In genomic region chr1:22420456-22421053, GRCh38 we compare ENCODE assay signal across 8 cellular contexts. TPM values are rescaled to one million over a fixed set of nuclear protein-coding genes. Genes with fewer than 3 reads are reported as not detected.
DNase-seq lines count a peak whose midpoint lies in the region; ATAC-seq and TF ChIP-seq lines count a peak whose summit lies in the region.

No MANE protein-coding gene starts in this region.

- peak; percentile 41 for DNase-seq in DMS153 (lab: John Stamatoyannopoulos, UW)
- peak; percentile 64 for DNase-seq in LHCN-M2 (ENCODE audit: low read depth)
- peak; percentile 85 for DNase-seq in PC-3
- DNase-seq in foreskin melanocyte, result peak; percentile 65
- DNase-seq in occipital lobe (lab: John Stamatoyannopoulos, UW), result peak; percentile 18
- peak; percentile 86 for DNase-seq in type B pancreatic cell (ENCODE audit: extremely low spot score, unreplicated experiment)

- H3K27me3 Mint-ChIP-seq in activated T-helper 17 cell treated with anti-CD3 and anti-CD28 coated beads, Interleukin-2, amount 50 U/mL, for 72 hours, result peaks cover 27% of the 10 kb centered on the region
- peaks cover 9% of the 10 kb centered on the region for H3K27me3 Mint-ChIP-seq in type B pancreatic cell

- no peak overlapping the region for H3K4me3 Mint-ChIP-seq in activated T-helper 17 cell treated with anti-CD3 and anti-CD28 coated beads, Interleukin-2, amount 50 U/mL, for 72 hours
- no peak overlapping the region for H3K4me3 Mint-ChIP-seq in type B pancreatic cell

- ATAC-seq in PC-3 (peak; percentile 96), HG03432 (IDR thresholded peaks at IDR 0.05; ENCODE audit: unreplicated experiment) (no peak)
- ATAC-seq in activated T-helper 17 cell treated with anti-CD3 and anti-CD28 coated beads, Interleukin-2, amount 50 U/mL, for 72 hours (replicated peaks), result peak; percentile 75

- no peaks in the 10 kb centered on the region for H3K36me3 Mint-ChIP-seq in activated T-helper 17 cell treated with anti-CD3 and anti-CD28 coated beads, Interleukin-2, amount 50 U/mL, for 72 hours (ENCODE audit: low read depth)
- no peaks in the 10 kb centered on the region for H3K36me3 Mint-ChIP-seq in type B pancreatic cell

- POLR2A ChIA-PET in PC-3 (lab: Charles Lee; ENCODE audit: unreplicated experiment), result no interaction called here

- no peaks in the 10 kb centered on the region for H3K36me3 ChIP-seq in PC-3 (ENCODE audit: low read depth, low read length)

- BruUV-seq in PC-3 (replicated peaks; lab: Mats Ljungman, UMichigan), result no TSS peak

- intact Hi-C loops in PC-3 (cut with micrococcal nuclease), result loop anchor here (1.0 to 10.0 kb wide), 2 partner anchors 222 to 514 kb away; no protein-coding TSS in a partner anchor

- no peaks in the 10 kb centered on the region for H4K20me1 ChIP-seq in PC-3 (ENCODE audit: low read length)

- no peaks in the 10 kb centered on the region for H3K9me3 Mint-ChIP-seq in activated T-helper 17 cell treated with anti-CD3 and anti-CD28 coated beads, Interleukin-2, amount 50 U/mL, for 72 hours
- H3K9me3 Mint-ChIP-seq in type B pancreatic cell, result no peaks in the 10 kb centered on the region

- H3K4me3 ChIP-seq in PC-3 (ENCODE audit: low read length), result peak overlapping the region; percentile 54

- CTCF ChIA-PET in PC-3 (lab: Charles Lee), result interaction anchor here (0.7 kb wide), 1 partner anchor 65 kb away, joined by 3 read pairs; no protein-coding TSS in a partner anchor

- no peaks in the 10 kb centered on the region for H3F3A ChIP-seq in PC-3 (ENCODE audit: low read length, unreplicated experiment)

- no peak overlapping the region for H3K27ac ChIP-seq in PC-3 (ENCODE audit: low read length)

- H3K9ac ChIP-seq in PC-3 (ENCODE audit: low read length), result no peak overlapping the region

- TF ChIP-seq CTCF in PC-3 (conservative IDR thresholded peaks at IDR 0.05; ENCODE audit: low read depth, low read length), result peak; percentile 89
- TF ChIP-seq CTCF in type B pancreatic cell (conservative IDR thresholded peaks at IDR 0.05), result peak; percentile 90

- no peaks in the 10 kb centered on the region for H3K27me3 ChIP-seq in PC-3 (ENCODE audit: low read length)

- no peaks in the 10 kb centered on the region for H3K4me1 ChIP-seq in PC-3 (ENCODE audit: insufficient read depth, low read length)

- no peak overlapping the region for H3K27ac Mint-ChIP-seq in activated T-helper 17 cell treated with anti-CD3 and anti-CD28 coated beads, Interleukin-2, amount 50 U/mL, for 72 hours
- H3K27ac Mint-ChIP-seq in type B pancreatic cell, result no peak overlapping the region

- peak overlapping the region; percentile 87 for H2AFZ ChIP-seq in PC-3 (ENCODE audit: low read length)

- no peaks in the 10 kb centered on the region for H3K4me1 Mint-ChIP-seq in activated T-helper 17 cell treated with anti-CD3 and anti-CD28 coated beads, Interleukin-2, amount 50 U/mL, for 72 hours
- H3K4me1 Mint-ChIP-seq in type B pancreatic cell (ENCODE audit: unreplicated experiment), result peaks cover 17% of the 10 kb centered on the region

- H3K9me3 ChIP-seq in PC-3 (ENCODE audit: low read length), result no peaks in the 10 kb centered on the region

- H3K79me2 ChIP-seq in PC-3 (ENCODE audit: low read length), result no peaks in the 10 kb centered on the region

- H3K9me2 ChIP-seq in PC-3 (replicated peaks; ENCODE audit: low read length), result no peaks in the 10 kb centered on the region

- H3K4me2 ChIP-seq in PC-3 (ENCODE audit: low read length), result peak overlapping the region; percentile 77

RNA-seq across cellular contexts. Expression of gene ZBTB40, which starts 31.1 kb away (rescaled TPM):
- total RNA-seq in LHCN-M2 (2014; rRNA removed), result 10.1 and 12.9 TPM in 2 replicates
- 5.2 TPM for polyA plus RNA-seq in LHCN-M2 (2012)
- total RNA-seq in PC-3 (2014; rRNA removed), result 20.2 and 21.6 TPM in 2 replicates
- total RNA-seq in activated T-helper 17 cell treated with anti-CD3 and anti-CD28 coated beads, Interleukin-2, amount 50 U/mL, for 72 hours, result 10 to 100 TPM; 20.4 to 21.4 TPM
- total RNA-seq in occipital lobe, result 12.2 TPM
- total RNA-seq in type B pancreatic cell (ENCODE audit: low replicate concordance), result 26.9 and 27.3 TPM in 2 replicates

Comparison
In these comparisons a context has a peak if more than half of its experiments do, and no peak if none do; other contexts are left out.
1. DNase-seq: peak in every context shown above with its lines; median percentile 86 in type B pancreatic cell; 85 in PC-3; 65 in foreskin melanocyte; 64 in LHCN-M2; 41 in DMS153; 18 in occipital lobe.